In genomic region chr15:92158426-92158825, GRCh38 we compare ENCODE assay signal across 9 cellular contexts.
A peak's percentile ranks its signal among the peaks of the same experiment; 100 is the strongest.
DNase-seq lines count a peak whose midpoint lies in the region; ATAC-seq and TF ChIP-seq lines count a peak whose summit lies in the region.
"Had no signal": no experiment of that assay in that cellular context is flagged by ENCODE, and none has a peak within 500 bp of the region (broad histone marks: within the 10 kb centered on the region; RNA-seq: fewer than 3 reads in every experiment).

No MANE protein-coding gene starts in this region.

- no peak overlapping the region for H3K4me3 Mint-ChIP-seq in activated T-cell treated with anti-CD3 and anti-CD28 coated beads, Interleukin-2, amount 50 U/mL, for 24 hours

- H3K27me3 ChIP-seq in trophoblast cell (ENCODE audit: insufficient read depth, low read length) = no peaks in the 10 kb centered on the region

- H3K4me1 ChIP-seq in trophoblast cell (ENCODE audit: control insufficient read depth in 1 of 2, insufficient read depth in 2 of 2, low read length in 2 of 2) = peaks cover 0 to 2% of the 10 kb centered on the region in 2 experiments
- H3K4me1 ChIP-seq in OCI-LY7 (ENCODE audit: insufficient read depth, low read length, poor library complexity, severe bottlenecking) = peaks cover 15% of the 10 kb centered on the region

- peak overlapping the region; percentile 27 for H3K27ac Mint-ChIP-seq in activated T-cell treated with anti-CD3 and anti-CD28 coated beads, Interleukin-2, amount 50 U/mL, for 24 hours

- POLR2A ChIA-PET in OCI-LY7 (lab: Charles Lee) = interaction anchor here (0.6 kb wide), 1 partner anchor 1905 kb away, joined by 10 read pairs; no protein-coding TSS in a partner anchor

- H3K18ac ChIP-seq in trophoblast cell (ENCODE audit: low read length) = no peak overlapping the region

- no peaks in the 10 kb centered on the region for H3K9me2 ChIP-seq in OCI-LY7 (ENCODE audit: insufficient read depth, low read length)

- peak; percentile 46 for DNase-seq in GM12865 (ENCODE audit: low read depth)
- DNase-seq in activated T-cell treated with anti-CD3 and anti-CD28 coated beads, Interleukin-2, amount 50 U/mL, for 24 hours = peak; percentile 41
- peak; percentile 43 to 61 for DNase-seq in trophoblast cell
- no peak for DNase-seq in DMS79 (lab: John Stamatoyannopoulos, UW)
- DNase-seq in OCI-LY7 (ENCODE audit: low spot score) = no peak
- no peak for DNase-seq in NOMO-1 treated with DMSO at 0.1 percent for 48 hours (lab: John Stamatoyannopoulos, UW; ENCODE audit: unreplicated experiment)
- no peak for DNase-seq in SKM-1 (lab: John Stamatoyannopoulos, UW; ENCODE audit: unreplicated experiment)

- intact Hi-C loops in OCI-LY7 (cut with micrococcal nuclease; ENCODE audit: unreplicated experiment) = no loop called here

- H3K9ac ChIP-seq in trophoblast cell (ENCODE audit: low read length) = no peak overlapping the region
- H3K9ac ChIP-seq: parathyroid adenoma had no signal

- CTCF ChIA-PET in OCI-LY7 (lab: Charles Lee; ENCODE audit: unreplicated experiment) = interaction anchor here (0.5 to 0.6 kb wide), 2 partner anchors 537 to 1167 kb away, joined by 3 to 4 read pairs; no protein-coding TSS in a partner anchor

- no peak overlapping the region for H2BK5ac ChIP-seq in trophoblast cell (ENCODE audit: low read depth, low read length, poor library complexity)

- H3K36me3 ChIP-seq in trophoblast cell (ENCODE audit: control insufficient read depth in 1 of 2, insufficient read depth in 2 of 2, low read length in 2 of 2) (no peaks in the 10 kb centered on the region), OCI-LY7 (ENCODE audit: insufficient read depth, low read length) (peaks cover 9% of the 10 kb centered on the region; the same call in 1 of the 2 replicates)

- no peak overlapping the region for H3K4me2 ChIP-seq in trophoblast cell (ENCODE audit: low read length)
- H3K4me2 ChIP-seq in OCI-LY7 (ENCODE audit: low read length) = no peak overlapping the region

- H2AK5ac ChIP-seq in trophoblast cell (ENCODE audit: low read length) = no peak overlapping the region

- no peak overlapping the region for H4K8ac ChIP-seq in trophoblast cell (ENCODE audit: low read depth, low read length)

- no peaks in the 10 kb centered on the region for H3K27me3 Mint-ChIP-seq in activated T-cell treated with anti-CD3 and anti-CD28 coated beads, Interleukin-2, amount 50 U/mL, for 24 hours

- peaks cover 21% of the 10 kb centered on the region for H3K36me3 Mint-ChIP-seq in activated T-cell treated with anti-CD3 and anti-CD28 coated beads, Interleukin-2, amount 50 U/mL, for 24 hours (ENCODE audit: low read depth)

- no TSS peak for BruUV-seq in OCI-LY7 (replicated peaks; lab: Mats Ljungman, UMichigan)

- H2BK120ac ChIP-seq in trophoblast cell (ENCODE audit: insufficient read depth, low read length, poor library complexity) = no peak overlapping the region

- H3K79me1 ChIP-seq in trophoblast cell (ENCODE audit: low read length) = no peaks in the 10 kb centered on the region

- H4K91ac ChIP-seq in trophoblast cell (ENCODE audit: low read depth, low read length) = no peak overlapping the region

- H3K79me2 ChIP-seq in trophoblast cell (ENCODE audit: control insufficient read depth, insufficient read depth, low read length, poor library complexity) (no peaks in the 10 kb centered on the region), OCI-LY7 (ENCODE audit: insufficient read depth, low read depth, low read length) (no peaks in the 10 kb centered on the region)
- H3K79me2 ChIP-seq: parathyroid adenoma had no signal

- no peak overlapping the region for H3K4ac ChIP-seq in trophoblast cell (ENCODE audit: low read depth, low read length)

- H3K4me1 Mint-ChIP-seq in activated T-cell treated with anti-CD3 and anti-CD28 coated beads, Interleukin-2, amount 50 U/mL, for 24 hours (ENCODE audit: low read depth) = peaks cover 23% of the 10 kb centered on the region

- no peaks in the 10 kb centered on the region for H4K20me1 ChIP-seq in OCI-LY7 (ENCODE audit: insufficient read depth, low read length)

- no peak overlapping the region for H3K4me3 ChIP-seq in GM12865 (ENCODE audit: low read depth, low read length)
- no peak overlapping the region for H3K4me3 ChIP-seq in trophoblast cell (ENCODE audit: low read depth, low read length)
- no peak overlapping the region for H3K4me3 ChIP-seq in OCI-LY7 (ENCODE audit: low read depth, low read length, poor library complexity, severe bottlenecking)

- H3K23ac ChIP-seq in trophoblast cell (ENCODE audit: low read length) = no peak overlapping the region

- ATAC-seq in HG02970 (IDR thresholded peaks at IDR 0.05; ENCODE audit: low FRiP score, unreplicated experiment) = peak; percentile 46

- TF ChIP-seq CTCF in GM12865 (IDR thresholded peaks at IDR 0.05; ENCODE audit: insufficient read depth, low read depth, low read length, missing control alignments) (no peak), OCI-LY7 (conservative IDR thresholded peaks at IDR 0.05; ENCODE audit: low read length) (no peak)

- H2AFZ ChIP-seq in trophoblast cell (ENCODE audit: insufficient read depth, low read length, poor library complexity) = no peak overlapping the region
- no peak overlapping the region for H2AFZ ChIP-seq in OCI-LY7 (ENCODE audit: low read length)
- H2AFZ ChIP-seq: parathyroid adenoma had no signal

- no CpG with 5 or more reads among the region's 6 CpGs for WGBS in trophoblast cell (ENCODE audit: extremely low coverage, insufficient coverage, insufficient read length)

- no peaks in the 10 kb centered on the region for H3K9me3 ChIP-seq in trophoblast cell (ENCODE audit: insufficient read depth, low read depth, low read length)
- no peaks in the 10 kb centered on the region for H3K9me3 ChIP-seq in OCI-LY7 (ENCODE audit: low read length)

- H4K12ac ChIP-seq in trophoblast cell (ENCODE audit: low read depth, low read length) = no peak overlapping the region

- H2BK12ac ChIP-seq in trophoblast cell (ENCODE audit: low read length) = no peak overlapping the region

- H3K14ac ChIP-seq in trophoblast cell (ENCODE audit: low read length) = no peak overlapping the region

- H3K9me3 Mint-ChIP-seq in activated T-cell treated with anti-CD3 and anti-CD28 coated beads, Interleukin-2, amount 50 U/mL, for 24 hours = no peaks in the 10 kb centered on the region

- no peak overlapping the region for H3K27ac ChIP-seq in trophoblast cell (ENCODE audit: low read depth, low read length)
- no peak overlapping the region for H3K27ac ChIP-seq in OCI-LY7 (ENCODE audit: low read depth, low read length, poor library complexity, severe bottlenecking)
- H3K27ac ChIP-seq: parathyroid adenoma had no signal

Comparison
In these comparisons a context has a peak if more than half of its experiments do, and no peak if none do; other contexts are left out.
1. DNase-seq: peak in GM12865 (single experiment), activated T-cell treated with anti-CD3 and anti-CD28 coated beads, Interleukin-2, amount 50 U/mL, for 24 hours (single experiment) and trophoblast cell (2 of 2); none in DMS79 (single experiment), OCI-LY7 (single experiment), NOMO-1 treated with DMSO at 0.1 percent for 48 hours (single experiment) and SKM-1 (single experiment).